ENCODE assay signal across 8 cellular contexts in genomic region chr1:230641900-230642262, GRCh38. TPM values are rescaled to one million over a fixed set of nuclear protein-coding genes. Genes with fewer than 3 reads are reported as not detected.
DNase-seq lines count a peak whose midpoint lies in the region; ATAC-seq and TF ChIP-seq lines count a peak whose summit lies in the region.

No MANE protein-coding gene starts in this region.

- H3K4me2 ChIP-seq in osteoblast (ENCODE audit: insufficient read depth, low read length): peak overlapping the region; percentile 92

- peak overlapping the region; percentile 95 for H3K4me3 ChIP-seq in effector memory CD4-positive, alpha-beta T cell (ENCODE audit: insufficient read depth, low read depth, low read length, poor library complexity, severe bottlenecking)
- peak overlapping the region; percentile 98 for H3K4me3 ChIP-seq in osteoblast (ENCODE audit: insufficient read depth, low read length)

- H3K9me3 ChIP-seq in effector memory CD4-positive, alpha-beta T cell (ENCODE audit: control insufficient read depth, low read length): no peaks in the 10 kb centered on the region
- H3K9me3 ChIP-seq in osteoblast (ENCODE audit: low read depth, low read length): no peaks in the 10 kb centered on the region

- no peaks in the 10 kb centered on the region for H3K36me3 ChIP-seq in effector memory CD4-positive, alpha-beta T cell (ENCODE audit: control insufficient read depth, insufficient read depth, low read length)
- H3K36me3 ChIP-seq in osteoblast (ENCODE audit: insufficient read depth, low read length): no peaks in the 10 kb centered on the region

- peaks cover 17% of the 10 kb centered on the region for H3K4me1 ChIP-seq in effector memory CD4-positive, alpha-beta T cell (ENCODE audit: control insufficient read depth, insufficient read depth, low read length, poor library complexity, severe bottlenecking)
- H3K4me1 ChIP-seq in osteoblast (ENCODE audit: insufficient read depth, low read length): peaks cover 23% of the 10 kb centered on the region

- peak overlapping the region; percentile 98 for H2AFZ ChIP-seq in osteoblast (ENCODE audit: low read length)

- no peak for TF ChIP-seq CTCF in osteoblast (IDR thresholded peaks at IDR 0.05; ENCODE audit: extremely low read depth, low read depth, low read length)

- peak; percentile 1 for ATAC-seq in GM19035 (IDR thresholded peaks at IDR 0.05; ENCODE audit: unreplicated experiment)

- H3K79me2 ChIP-seq in osteoblast (ENCODE audit: insufficient read depth, low read length): peaks cover 42% of the 10 kb centered on the region

- DNase-seq in Kasumi-1 (lab: John Stamatoyannopoulos, UW) (peak; percentile 44 to 46), osteoblast (ENCODE audit: insufficient read length, low spot score, missing footprints) (no peak), COLO668 (lab: John Stamatoyannopoulos, UW; ENCODE audit: unreplicated experiment) (no peak), DMS153 treated with DMSO at 0.1 percent for 48 hours (lab: John Stamatoyannopoulos, UW; ENCODE audit: unreplicated experiment) (no peak), 8988T (no peak), NCI-H146 treated with DMSO at 0.1 percent for 48 hours (lab: John Stamatoyannopoulos, UW; ENCODE audit: unreplicated experiment) (no peak)
- DNase-seq in effector memory CD4-positive, alpha-beta T cell: peak in 1 of 3 donors; percentile 3

- H3K27me3 ChIP-seq in effector memory CD4-positive, alpha-beta T cell (replicated peaks; ENCODE audit: control insufficient read depth, insufficient read depth, low read length, poor library complexity, severe bottlenecking): no peaks in the 10 kb centered on the region
- H3K27me3 ChIP-seq in osteoblast (ENCODE audit: insufficient read depth, low read length): peaks cover 15% of the 10 kb centered on the region

- H3K27ac ChIP-seq in effector memory CD4-positive, alpha-beta T cell (ENCODE audit: insufficient read depth, low read length, poor library complexity, severe bottlenecking): no peak overlapping the region
- H3K27ac ChIP-seq in osteoblast (ENCODE audit: low read depth, low read length): no peak overlapping the region

- H4K20me1 ChIP-seq in osteoblast (ENCODE audit: insufficient read depth, low read length): peaks cover 13% of the 10 kb centered on the region

RNA-seq across cellular contexts. Expression of gene COG2, which starts 0.4 kb away (rescaled TPM):
- total RNA-seq in osteoblast: 23.9 and 25.3 TPM in 2 replicates

Comparison
In these comparisons a context has a peak if more than half of its experiments do, and no peak if none do; other contexts are left out.
1. DNase-seq: peak in Kasumi-1 (2 of 2); none in osteoblast (single experiment), COLO668 (single experiment), DMS153 treated with DMSO at 0.1 percent for 48 hours (single experiment), 8988T (single experiment) and NCI-H146 treated with DMSO at 0.1 percent for 48 hours (single experiment).